19 cellular contexts compared by ENCODE assay signal in genomic region chr10:47454294-47455058, GRCh38. TPM values are rescaled to one million over a fixed set of nuclear protein-coding genes. Genes with fewer than 3 reads are reported as not detected.
DNase-seq lines count a peak whose midpoint lies in the region; ATAC-seq and TF ChIP-seq lines count a peak whose summit lies in the region.
"Had no signal": no experiment of that assay in that cellular context is flagged by ENCODE, and none has a peak within 500 bp of the region (broad histone marks: within the 10 kb centered on the region; RNA-seq: fewer than 3 reads in every experiment).

No MANE protein-coding gene starts in this region.

- no peak overlapping the region for H2BK15ac ChIP-seq in IMR-90 (ENCODE audit: low read depth, low read length)

- no peaks in the 10 kb centered on the region for H3K79me1 ChIP-seq in IMR-90 (ENCODE audit: low read depth in 1 of 2, low read length in 2 of 2)

- no peak overlapping the region for H2BK5ac ChIP-seq in IMR-90 (ENCODE audit: low read depth, low read length, poor library complexity, severe bottlenecking)

- H3K9me1 ChIP-seq in IMR-90 (ENCODE audit: insufficient read depth, low read length): peaks cover 9% of the 10 kb centered on the region; the same call in 1 of the 2 replicates

- H3K9me3 ChIP-seq in IMR-90 (ENCODE audit: control insufficient read depth, insufficient read depth, low read length): no peaks in the 10 kb centered on the region
- H3K9me3 ChIP-seq: SJCRH30 had no signal

- no peak overlapping the region for H3K27ac Mint-ChIP-seq in activated CD8-positive, alpha-beta memory T cell treated with anti-CD3 and anti-CD28 coated beads, Interleukin-2, amount 10 ng/mL, durations not matched to agents 7 days and 5 days
- no peak overlapping the region for H3K27ac Mint-ChIP-seq in stimulated activated naive CD8-positive, alpha-beta T cell treated with anti-CD3 and anti-CD28 coated beads, Interleukin-15, amount 100 ng/mL, for 72 hours

- no peak for TF ChIP-seq RAD21 in IMR-90 (IDR thresholded peaks at IDR 0.05; ENCODE audit: low read length)

- no peak overlapping the region for H3K14ac ChIP-seq in IMR-90 (replicated peaks; ENCODE audit: low read depth, low read length)

- in situ Hi-C loops in IMR-90 (cut with MboI; ENCODE audit: low sequenced_read_pairs): no loop called here

- no peak for TF ChIP-seq POLR2A in IMR-90 (IDR thresholded peaks at IDR 0.05; ENCODE audit: low read depth, low read length)

- intact Hi-C loops in IMR-90 (cut with micrococcal nuclease): no loop called here

- CTCF ChIA-PET in activated CD8-positive, alpha-beta memory T cell treated with anti-CD3 and anti-CD28 coated beads, Interleukin-2, amount 10 ng/mL, durations not matched to agents 7 days and 5 days (lab: Charles Lee): no interaction called here
- CTCF ChIA-PET in IMR-90 (lab: Yijun Ruan, JAX): no interaction called here

- peak overlapping the region; percentile 3 for H2AK9ac ChIP-seq in IMR-90 (replicated peaks; ENCODE audit: low read depth, low read length, poor library complexity)

- H4K20me1 ChIP-seq in IMR-90 (ENCODE audit: insufficient read depth, low read length): no peaks in the 10 kb centered on the region

- H3K36me3 Mint-ChIP-seq in activated CD8-positive, alpha-beta memory T cell treated with anti-CD3 and anti-CD28 coated beads, Interleukin-2, amount 10 ng/mL, durations not matched to agents 7 days and 5 days: no peaks in the 10 kb centered on the region

- H3K4me2 ChIP-seq in IMR-90 (ENCODE audit: low read depth, low read length): no peak overlapping the region

- H3K9me3 Mint-ChIP-seq in activated CD8-positive, alpha-beta memory T cell treated with anti-CD3 and anti-CD28 coated beads, Interleukin-2, amount 10 ng/mL, durations not matched to agents 7 days and 5 days (ENCODE audit: low read depth): no peaks in the 10 kb centered on the region
- no peaks in the 10 kb centered on the region for H3K9me3 Mint-ChIP-seq in stimulated activated naive CD8-positive, alpha-beta T cell treated with anti-CD3 and anti-CD28 coated beads, Interleukin-15, amount 100 ng/mL, for 72 hours

- peaks cover 29% of the 10 kb centered on the region for H3K27me3 Mint-ChIP-seq in activated CD8-positive, alpha-beta memory T cell treated with anti-CD3 and anti-CD28 coated beads, Interleukin-2, amount 10 ng/mL, durations not matched to agents 7 days and 5 days
- H3K27me3 Mint-ChIP-seq in stimulated activated naive CD8-positive, alpha-beta T cell treated with anti-CD3 and anti-CD28 coated beads, Interleukin-15, amount 100 ng/mL, for 72 hours: peaks cover 42% of the 10 kb centered on the region

- no peak overlapping the region for H3K56ac ChIP-seq in IMR-90 (ENCODE audit: extremely low read depth, insufficient read depth, low read length)

- no peak overlapping the region for H2BK120ac ChIP-seq in IMR-90 (ENCODE audit: low read depth, low read length)

- H2AFZ ChIP-seq in IMR-90 (replicated peaks; ENCODE audit: low read length, poor library complexity): no peak overlapping the region

- no peak for ATAC-seq in activated CD8-positive, alpha-beta memory T cell treated with anti-CD3 and anti-CD28 coated beads, Interleukin-2, amount 10 ng/mL, durations not matched to agents 7 days and 5 days
- ATAC-seq in IMR-90 (ENCODE audit: low read depth): no peak
- ATAC-seq in left lobe of liver: no peak
- ATAC-seq in HG03460 (IDR thresholded peaks at IDR 0.05; ENCODE audit: unreplicated experiment): no peak
- no peak for ATAC-seq in stimulated activated naive CD8-positive, alpha-beta T cell treated with anti-CD3 and anti-CD28 coated beads, Interleukin-15, amount 100 ng/mL, for 72 hours

- peaks cover 10% of the 10 kb centered on the region for H3K4me1 ChIP-seq in IMR-90 (ENCODE audit: control insufficient read depth, insufficient read depth, low read length)
- H3K4me1 ChIP-seq: SJCRH30 had no signal

- H3K4me3 Mint-ChIP-seq in activated CD8-positive, alpha-beta memory T cell treated with anti-CD3 and anti-CD28 coated beads, Interleukin-2, amount 10 ng/mL, durations not matched to agents 7 days and 5 days: no peak overlapping the region
- no peak overlapping the region for H3K4me3 Mint-ChIP-seq in stimulated activated naive CD8-positive, alpha-beta T cell treated with anti-CD3 and anti-CD28 coated beads, Interleukin-15, amount 100 ng/mL, for 72 hours

- H4K8ac ChIP-seq in IMR-90 (ENCODE audit: low read depth in 2 of 2, low read length in 2 of 2): no peak overlapping the region

- no peaks in the 10 kb centered on the region for H3K4me1 Mint-ChIP-seq in activated CD8-positive, alpha-beta memory T cell treated with anti-CD3 and anti-CD28 coated beads, Interleukin-2, amount 10 ng/mL, durations not matched to agents 7 days and 5 days
- peaks cover 6% of the 10 kb centered on the region for H3K4me1 Mint-ChIP-seq in stimulated activated naive CD8-positive, alpha-beta T cell treated with anti-CD3 and anti-CD28 coated beads, Interleukin-15, amount 100 ng/mL, for 72 hours

- no peak overlapping the region for H3K4me3 ChIP-seq in IMR-90 (ENCODE audit: insufficient read depth, low read depth, low read length)
- H3K4me3 ChIP-seq: SJCRH30 had no signal

- H3K27ac ChIP-seq in IMR-90 (ENCODE audit: insufficient read depth, low read length): no peak overlapping the region
- H3K27ac ChIP-seq: SJCRH30 had no signal

- WGBS in IMR-90 (ENCODE audit: extremely low coverage in 2 of 2, insufficient read length in 1 of 2), 2 experiments: 72% methylated on average over 3 of the region's 8 CpGs; no CpG with 5 or more reads in 1 of the 2 experiments

- H4K5ac ChIP-seq in IMR-90 (ENCODE audit: low read depth, low read length): no peak overlapping the region

- H3K4ac ChIP-seq in IMR-90 (ENCODE audit: low read depth, low read length): no peak overlapping the region

- dilution Hi-C loops in IMR-90 (cut with HindIII; ENCODE audit: low sequenced_read_pairs, unreplicated experiment): no loop called here

- no peak overlapping the region for H4K91ac ChIP-seq in IMR-90 (ENCODE audit: insufficient read depth, low read depth, low read length)

- peaks cover 26% of the 10 kb centered on the region; the same call in 1 of the 2 replicates for H3K27me3 ChIP-seq in IMR-90 (ENCODE audit: control insufficient read depth, insufficient read depth, low read length)
- H3K27me3 ChIP-seq: SJCRH30 had no signal

- POLR2A ChIA-PET in IMR-90 (lab: Charles Lee; ENCODE audit: unreplicated experiment): no interaction called here

- H3K23ac ChIP-seq in IMR-90 (ENCODE audit: low read depth, low read length): no peak overlapping the region

- DNase-seq in activated CD8-positive, alpha-beta memory T cell treated with anti-CD3 and anti-CD28 coated beads, Interleukin-2, amount 10 ng/mL, durations not matched to agents 7 days and 5 days: peak; percentile 19
- DNase-seq in activated CD8-positive, alpha-beta memory T cell treated with anti-CD3 and anti-CD28 coated beads for 24 hours: no peak
- DNase-seq in IMR-90: no peak
- peak; percentile 15 for DNase-seq in left lobe of liver (ENCODE audit: low spot score)
- no peak for DNase-seq in stimulated activated CD4-positive, alpha-beta T cell treated with anti-CD3 and anti-CD28 coated beads, Interleukin-4, amount 100 ng/mL, for 24 hours
- no peak for DNase-seq in stimulated activated naive CD8-positive, alpha-beta T cell treated with anti-CD3 and anti-CD28 coated beads, Interleukin-15, amount 100 ng/mL, for 72 hours
- DNase-seq: DMS79, HCEC 1CT, MM.1S, NCI-H1092 treated with DMSO at 0.1 percent for 48 hours, NCI-H146, NCI-H2029 treated with DMSO at 0.1 percent for 48 hours, NCI-H2171, NCI-H446, SJCRH30 had no signal

- H3K18ac ChIP-seq in IMR-90 (ENCODE audit: low read depth, low read length): no peak overlapping the region

- no peak overlapping the region for H2AK5ac ChIP-seq in IMR-90 (ENCODE audit: low read depth, low read length)

- no peak overlapping the region for H2BK20ac ChIP-seq in IMR-90 (ENCODE audit: low read depth, low read length)

- no peak for TF ChIP-seq CTCF in IMR-90 (conservative IDR thresholded peaks at IDR 0.05; ENCODE audit: low read depth, low read length)

- H3K36me3 ChIP-seq in IMR-90 (ENCODE audit: control insufficient read depth, insufficient read depth, low read length): no peaks in the 10 kb centered on the region
- H3K36me3 ChIP-seq: SJCRH30 had no signal

- H3K9ac ChIP-seq in IMR-90 (ENCODE audit: low read depth, low read length): no peak overlapping the region

- no TSS peak for BruUV-seq in IMR-90 (replicated peaks; lab: Mats Ljungman, UMichigan)

TF ChIP-seq in IMR-90, 13 proteins besides CTCF, POLR2A, EP300 and RAD21 (continues in another document):
- TF ChIP-seq ELK1 (IDR thresholded peaks at IDR 0.05; ENCODE audit: borderline replicate concordance, low read depth, low read length) (no peak), CEBPB (IDR thresholded peaks at IDR 0.05; ENCODE audit: low read depth, low read length) (no peak), MXI1 (IDR thresholded peaks at IDR 0.05; ENCODE audit: borderline replicate concordance, low read depth, low read length) (no peak), RFX5 (IDR thresholded peaks at IDR 0.05; ENCODE audit: low read depth, low read length) (no peak), MAZ (IDR thresholded peaks at IDR 0.05; ENCODE audit: borderline replicate concordance, low read depth, low read length) (no peak), MAFK (IDR thresholded peaks at IDR 0.05; ENCODE audit: low read depth, low read length) (no peak), BHLHE40 (IDR thresholded peaks at IDR 0.05; ENCODE audit: low read depth, low read length) (no peak)

RNA-seq across cellular contexts. Expression of gene ANXA8, which starts 29.4 kb away (rescaled TPM):
- total RNA-seq in activated CD8-positive, alpha-beta memory T cell treated with anti-CD3 and anti-CD28 coated beads, Interleukin-2, amount 10 ng/mL, durations not matched to agents 7 days and 5 days: 1 to 10 TPM in 1 of 2 experiments, under 1 TPM in 1; 0.23 to 1.3 TPM
- total RNA-seq in IMR-90 (2012; rRNA removed): 0.83 and 0.90 TPM in 2 replicates
- polyA plus RNA-seq in IMR-90 (2012; rRNA removed): 1.1 and 1.3 TPM in 2 replicates
- 0.46 and 0.56 TPM in 2 replicates for polyA plus RNA-seq in IMR-90 (2012; cell fraction: cytosol; rRNA removed)
- polyA plus RNA-seq in IMR-90 (2012; cell fraction: nucleus; rRNA removed; ENCODE audit: low replicate concordance): 2.2 and 4.2 TPM in 2 replicates
- total RNA-seq in left lobe of liver: 1.7 TPM
- total RNA-seq: LHCN-M2, SJCRH30 had no signal

RNA-seq across cellular contexts. Expression of gene FAM25G, which starts 37.0 kb away (rescaled TPM):
- total RNA-seq in activated CD8-positive, alpha-beta memory T cell treated with anti-CD3 and anti-CD28 coated beads, Interleukin-2, amount 10 ng/mL, durations not matched to agents 7 days and 5 days: not detected
- total RNA-seq in IMR-90 (2012; rRNA removed) (not detected in 2 replicates), left lobe of liver (not detected)
- polyA plus RNA-seq in IMR-90 (2012; rRNA removed): not detected in 2 replicates
- not detected in 2 replicates for polyA plus RNA-seq in IMR-90 (2012; cell fraction: cytosol; rRNA removed)
- polyA plus RNA-seq in IMR-90 (2012; cell fraction: nucleus; rRNA removed; ENCODE audit: low replicate concordance): not detected in 2 replicates
- total RNA-seq: A172, LHCN-M2 had no signal
- polyA plus RNA-seq: BJ had no signal

Comparison
In these comparisons a context has a peak if more than half of its experiments do, and no peak if none do; other contexts are left out.
1. DNase-seq: peak in activated CD8-positive, alpha-beta memory T cell treated with anti-CD3 and anti-CD28 coated beads, Interleukin-2, amount 10 ng/mL, durations not matched to agents 7 days and 5 days (single experiment) and left lobe of liver (single experiment); none in activated CD8-positive, alpha-beta memory T cell treated with anti-CD3 and anti-CD28 coated beads for 24 hours (single experiment), IMR-90 (single experiment), stimulated activated CD4-positive, alpha-beta T cell treated with anti-CD3 and anti-CD28 coated beads, Interleukin-4, amount 100 ng/mL, for 24 hours (single experiment) and stimulated activated naive CD8-positive, alpha-beta T cell treated with anti-CD3 and anti-CD28 coated beads, Interleukin-15, amount 100 ng/mL, for 72 hours (0 of 2).